8 cellular contexts compared by ENCODE assay signal in the genomic region with DNA sequence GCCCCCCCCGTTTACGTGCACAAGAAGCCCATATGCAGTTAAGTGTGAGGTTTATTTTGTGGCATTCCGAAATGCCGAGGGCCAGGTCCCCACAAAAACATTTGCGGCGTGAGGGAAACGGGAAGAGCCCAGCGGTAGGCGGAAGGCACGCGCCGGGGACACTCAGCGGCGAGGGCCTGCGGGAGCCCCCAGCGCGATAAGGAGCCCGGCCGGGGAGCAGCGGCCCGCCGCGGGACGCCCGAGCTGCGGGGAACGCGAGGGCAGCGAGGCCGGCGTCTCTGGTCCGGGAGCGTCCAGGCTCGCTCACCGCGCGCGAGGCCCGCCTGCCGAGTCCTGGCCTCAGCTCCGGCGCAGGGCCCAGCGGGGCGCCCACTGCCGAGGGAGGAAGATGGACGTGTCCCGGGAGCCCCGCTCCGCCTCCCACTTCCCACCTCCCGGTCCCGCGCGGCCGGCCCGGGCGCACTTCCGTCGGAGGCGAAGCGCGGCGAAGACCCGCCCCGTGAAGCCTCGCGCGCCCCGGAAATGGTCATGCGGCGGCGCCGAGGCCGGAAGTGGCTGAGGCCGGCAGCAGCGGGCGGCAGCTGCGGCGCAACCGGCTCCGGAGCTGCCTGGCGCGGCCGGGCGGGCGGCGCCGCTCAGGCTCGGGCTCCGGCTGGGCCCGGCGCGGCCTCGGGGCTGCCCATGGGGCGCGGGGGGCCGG. TPM values are rescaled to one million over a fixed set of nuclear protein-coding genes. Genes with fewer than 3 reads are reported as not detected.
DNase-seq lines count a peak whose midpoint lies in the region; ATAC-seq and TF ChIP-seq lines count a peak whose summit lies in the region.

A gene with protein sequence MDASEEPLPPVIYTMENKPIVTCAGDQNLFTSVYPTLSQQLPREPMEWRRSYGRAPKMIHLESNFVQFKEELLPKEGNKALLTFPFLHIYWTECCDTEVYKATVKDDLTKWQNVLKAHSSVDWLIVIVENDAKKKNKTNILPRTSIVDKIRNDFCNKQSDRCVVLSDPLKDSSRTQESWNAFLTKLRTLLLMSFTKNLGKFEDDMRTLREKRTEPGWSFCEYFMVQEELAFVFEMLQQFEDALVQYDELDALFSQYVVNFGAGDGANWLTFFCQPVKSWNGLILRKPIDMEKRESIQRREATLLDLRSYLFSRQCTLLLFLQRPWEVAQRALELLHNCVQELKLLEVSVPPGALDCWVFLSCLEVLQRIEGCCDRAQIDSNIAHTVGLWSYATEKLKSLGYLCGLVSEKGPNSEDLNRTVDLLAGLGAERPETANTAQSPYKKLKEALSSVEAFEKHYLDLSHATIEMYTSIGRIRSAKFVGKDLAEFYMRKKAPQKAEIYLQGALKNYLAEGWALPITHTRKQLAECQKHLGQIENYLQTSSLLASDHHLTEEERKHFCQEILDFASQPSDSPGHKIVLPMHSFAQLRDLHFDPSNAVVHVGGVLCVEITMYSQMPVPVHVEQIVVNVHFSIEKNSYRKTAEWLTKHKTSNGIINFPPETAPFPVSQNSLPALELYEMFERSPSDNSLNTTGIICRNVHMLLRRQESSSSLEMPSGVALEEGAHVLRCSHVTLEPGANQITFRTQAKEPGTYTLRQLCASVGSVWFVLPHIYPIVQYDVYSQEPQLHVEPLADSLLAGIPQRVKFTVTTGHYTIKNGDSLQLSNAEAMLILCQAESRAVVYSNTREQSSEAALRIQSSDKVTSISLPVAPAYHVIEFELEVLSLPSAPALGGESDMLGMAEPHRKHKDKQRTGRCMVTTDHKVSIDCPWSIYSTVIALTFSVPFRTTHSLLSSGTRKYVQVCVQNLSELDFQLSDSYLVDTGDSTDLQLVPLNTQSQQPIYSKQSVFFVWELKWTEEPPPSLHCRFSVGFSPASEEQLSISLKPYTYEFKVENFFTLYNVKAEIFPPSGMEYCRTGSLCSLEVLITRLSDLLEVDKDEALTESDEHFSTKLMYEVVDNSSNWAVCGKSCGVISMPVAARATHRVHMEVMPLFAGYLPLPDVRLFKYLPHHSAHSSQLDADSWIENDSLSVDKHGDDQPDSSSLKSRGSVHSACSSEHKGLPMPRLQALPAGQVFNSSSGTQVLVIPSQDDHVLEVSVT (plus strand): TSS at position 536 of the 700 bp plus-strand sequence. CDS start 185 bp downstream, outside the sequence.

- H3K27ac ChIP-seq in CD4-positive, alpha-beta T cell (ENCODE audit: low read depth, low read length): peak within 1 kb of the TSS; percentile 75
- H3K27ac ChIP-seq in endodermal cell (ENCODE audit: low read depth, low read length): peak within 1 kb of the TSS; percentile 71
- H3K27ac ChIP-seq in mesodermal cell (ENCODE audit: low read depth, low read length, severe bottlenecking): peak within 1 kb of the TSS; percentile 90

- H3K9ac ChIP-seq in NT2/D1 (ENCODE audit: insufficient read length, low read depth): peak within 1 kb of the TSS; percentile 97
- peak within 1 kb of the TSS; percentile 93 for H3K9ac ChIP-seq in endodermal cell (ENCODE audit: extremely low read depth, low read length, poor library complexity, severe bottlenecking)

- no peaks in the 10 kb centered on the region for H3K9me3 Mint-ChIP-seq in CD4-positive, alpha-beta T cell
- H3K9me3 Mint-ChIP-seq in endodermal cell: no peaks in the 10 kb centered on the region

- peak; percentile 52 to 76 (median 68) for DNase-seq in CD4-positive, alpha-beta T cell
- DNase-seq in NT2/D1 (ENCODE audit: low read depth, low spot score) (peak; percentile 82), endodermal cell (peak; percentile 91)
- peak; percentile 45 for DNase-seq in activated CD8-positive, alpha-beta memory T cell treated with anti-CD3 and anti-CD28 coated beads, Interleukin-2, amount 50 U/mL, for 24 hours (ENCODE audit: extremely low read depth)
- peak; percentile 43 for DNase-seq in stimulated activated CD8-positive, alpha-beta memory T cell treated with anti-CD3 and anti-CD28 coated beads, Interleukin-15, amount 100 ng/mL, for 1 hour (ENCODE audit: low read depth)

- intact Hi-C loops in CD4-positive, alpha-beta T cell (cut with DNase I, micrococcal nuclease): loop anchor here in 1 of 2 experiments (5.0 kb wide), 1 partner anchor 1120 kb away; the partner anchor contains the start of gene NDUFV3

- POLR2A ChIA-PET in CD4-positive, alpha-beta T cell (lab: Charles Lee): interaction anchor here (0.8 to 4.4 kb wide), 11 partner anchors 12 to 1038 kb away, joined by 3 to 42 read pairs (median 4); partner anchors contain the start of genes CFAP410 and PKNOX1

- peaks cover 19% of the 10 kb centered on the region for H3K36me3 Mint-ChIP-seq in CD4-positive, alpha-beta T cell (ENCODE audit: low read depth)
- no peaks in the 10 kb centered on the region for H3K36me3 Mint-ChIP-seq in endodermal cell (ENCODE audit: low read depth)

- peak within 1 kb of the TSS; percentile 93 for H3K4me3 Mint-ChIP-seq in CD4-positive, alpha-beta T cell
- peak within 1 kb of the TSS; percentile 78 for H3K4me3 Mint-ChIP-seq in endodermal cell

- H3K27me3 ChIP-seq in CD4-positive, alpha-beta T cell (ENCODE audit: control insufficient read depth, insufficient read depth, low read length): no peaks in the 10 kb centered on the region
- H3K27me3 ChIP-seq in NT2/D1 (ENCODE audit: insufficient read depth, insufficient read length) (no peaks in the 10 kb centered on the region), endodermal cell (ENCODE audit: control insufficient read depth, insufficient read depth, low read length, poor library complexity, severe bottlenecking) (no peaks in the 10 kb centered on the region)

- peak within 1 kb of the TSS; percentile 94 for H3K27ac Mint-ChIP-seq in CD4-positive, alpha-beta T cell
- peak within 1 kb of the TSS; percentile 89 for H3K27ac Mint-ChIP-seq in endodermal cell

- no peaks in the 10 kb centered on the region for H3K27me3 Mint-ChIP-seq in CD4-positive, alpha-beta T cell
- no peaks in the 10 kb centered on the region for H3K27me3 Mint-ChIP-seq in endodermal cell (ENCODE audit: insufficient read depth)

- peak; percentile 45 for ATAC-seq in CD4-positive, alpha-beta T cell (ENCODE audit: poor library complexity)
- ATAC-seq in GM19395 (IDR thresholded peaks at IDR 0.05; ENCODE audit: unreplicated experiment) (peak; percentile 68), HG03571 (IDR thresholded peaks at IDR 0.05; ENCODE audit: unreplicated experiment) (peak; percentile 59)

- H3K9me3 ChIP-seq in CD4-positive, alpha-beta T cell (ENCODE audit: control insufficient read depth, low read length): no peaks in the 10 kb centered on the region
- H3K9me3 ChIP-seq in NT2/D1 (ENCODE audit: insufficient read depth, low read length) (no peaks in the 10 kb centered on the region), endodermal cell (ENCODE audit: control insufficient read depth, low read length) (no peaks in the 10 kb centered on the region), mesodermal cell (ENCODE audit: control insufficient read depth, low read length) (no peaks in the 10 kb centered on the region)

- CTCF ChIA-PET in CD4-positive, alpha-beta T cell (lab: Charles Lee): interaction anchor here (2.2 kb wide), 1 partner anchor 19 kb away, joined by 5 read pairs; no protein-coding TSS in a partner anchor

- H3K36me3 ChIP-seq in NT2/D1 (ENCODE audit: insufficient read depth, insufficient read length, low read length) (no peaks in the 10 kb centered on the region), endodermal cell (ENCODE audit: control insufficient read depth, insufficient read depth, low read length) (no peaks in the 10 kb centered on the region), mesodermal cell (ENCODE audit: control insufficient read depth, insufficient read depth, low read length) (peaks cover 1% of the 10 kb centered on the region)

- WGBS in endodermal cell (ENCODE audit: insufficient coverage in 1 of 2, insufficient read length in 1 of 2), 2 experiments: 0 to 1% methylated on average over 33 to 96 of the region's 96 CpGs
- WGBS in mesodermal cell (ENCODE audit: insufficient coverage in 2 of 2), 2 experiments: 0 to 1% methylated on average over 82 to 95 of the region's 96 CpGs

- peaks cover 15% of the 10 kb centered on the region for H3K4me1 ChIP-seq in NT2/D1 (ENCODE audit: insufficient read depth, insufficient read length)
- peaks cover 3% of the 10 kb centered on the region for H3K4me1 ChIP-seq in endodermal cell (ENCODE audit: control insufficient read depth, insufficient read depth, low read length)
- peaks cover 13% of the 10 kb centered on the region for H3K4me1 ChIP-seq in mesodermal cell (ENCODE audit: control insufficient read depth, insufficient read depth, low read length, poor library complexity, severe bottlenecking)

- TF ChIP-seq CTCF in CD4-positive, alpha-beta T cell (IDR thresholded peaks at IDR 0.05): no peak
- no peak for TF ChIP-seq CTCF in endodermal cell (conservative IDR thresholded peaks at IDR 0.05)

- peaks cover 44% of the 10 kb centered on the region for H3K4me1 Mint-ChIP-seq in CD4-positive, alpha-beta T cell (ENCODE audit: low read depth)
- peaks cover 27% of the 10 kb centered on the region for H3K4me1 Mint-ChIP-seq in endodermal cell

- peak within 1 kb of the TSS; percentile 91 for H3K4me3 ChIP-seq in NT2/D1 (ENCODE audit: insufficient read length, low read depth)
- H3K4me3 ChIP-seq in endodermal cell (ENCODE audit: low read length): peak within 1 kb of the TSS; percentile 90
- peak within 1 kb of the TSS; percentile 71 for H3K4me3 ChIP-seq in mesodermal cell (ENCODE audit: extremely low read depth, insufficient read depth, low read length, poor library complexity, severe bottlenecking)

RNA-seq across cellular contexts. Expression of the gene that starts here (rescaled TPM):
- total RNA-seq in CD4-positive, alpha-beta T cell: 100 to 1,000 TPM in 1 of 2 experiments, 10 to 100 TPM in 1; 98.1 to 101 TPM
- total RNA-seq in endodermal cell: 10 to 100 TPM; 36.8 to 40.1 TPM
- 18.6 TPM for polyA plus RNA-seq in endodermal cell (2013, experiment 1 of 2)
- 18.9 TPM for polyA plus RNA-seq in endodermal cell (2013, experiment 2 of 2)
- 18.1 TPM for polyA plus RNA-seq in mesodermal cell (2013, experiment 1 of 2)
- polyA plus RNA-seq in mesodermal cell (2013, experiment 2 of 2): 20.6 TPM

Comparison
In these comparisons a context has a peak if more than half of its experiments do, and no peak if none do; other contexts are left out.
1. Peak in every context shown above with its lines: DNase-seq, ATAC-seq, H3K4me3 ChIP-seq and H3K27ac ChIP-seq.